Comparison of ENCODE assay signal across 18 cellular contexts in genomic region chr6:12576389-12576788, GRCh38.
DNase-seq lines count a peak whose midpoint lies in the region; ATAC-seq and TF ChIP-seq lines count a peak whose summit lies in the region.
"Had no signal": no experiment of that assay in that cellular context is flagged by ENCODE, and none has a peak within 500 bp of the region (broad histone marks: within the 10 kb centered on the region; RNA-seq: fewer than 3 reads in every experiment).

No MANE protein-coding gene starts in this region.

- H3K27me3 Mint-ChIP-seq in immature natural killer cell (ENCODE audit: low read depth in 3 of 3), result peaks cover 0 to 2% (median 0%) of the 10 kb centered on the region in 3 donors

- H4K91ac ChIP-seq in trophoblast cell (ENCODE audit: low read depth, low read length), result no peak overlapping the region

- H3K27ac Mint-ChIP-seq in immature natural killer cell, result no peak overlapping the region
- H3K27ac Mint-ChIP-seq: activated CD4-positive, alpha-beta T cell treated with anti-CD3 and anti-CD28 coated beads for 36 hours; activated naive CD8-positive, alpha-beta T cell had no signal

- H3K9me3 Mint-ChIP-seq in immature natural killer cell, result no peaks in the 10 kb centered on the region

- H3K4me3 Mint-ChIP-seq in immature natural killer cell, result no peak overlapping the region
- H3K4me3 Mint-ChIP-seq: activated CD4-positive, alpha-beta T cell treated with anti-CD3 and anti-CD28 coated beads for 36 hours; activated naive CD8-positive, alpha-beta T cell had no signal

- no peaks in the 10 kb centered on the region for H3K4me1 Mint-ChIP-seq in immature natural killer cell
- H3K4me1 Mint-ChIP-seq: activated CD4-positive, alpha-beta T cell treated with anti-CD3 and anti-CD28 coated beads for 36 hours had no signal

- H3K79me1 ChIP-seq in trophoblast cell (ENCODE audit: low read length), result peaks cover 2% of the 10 kb centered on the region

- H3K4me1 ChIP-seq in trophoblast cell (ENCODE audit: control insufficient read depth in 1 of 2, insufficient read depth in 2 of 2, low read length in 2 of 2) (peaks cover 6 to 12% of the 10 kb centered on the region in 2 experiments), gastroesophageal sphincter (no peaks in the 10 kb centered on the region)
- H3K4me1 ChIP-seq: BLaER1 had no signal

- no peaks in the 10 kb centered on the region for H3K27me3 ChIP-seq in trophoblast cell (ENCODE audit: insufficient read depth, low read length)
- H3K27me3 ChIP-seq in gastroesophageal sphincter, result no peaks in the 10 kb centered on the region
- H3K27me3 ChIP-seq: BLaER1, spleen had no signal

- H3K9me3 ChIP-seq in SK-N-MC (ENCODE audit: low read depth, low read length) (no peaks in the 10 kb centered on the region), trophoblast cell (ENCODE audit: insufficient read depth, low read depth, low read length) (no peaks in the 10 kb centered on the region), gastroesophageal sphincter (no peaks in the 10 kb centered on the region)
- H3K9me3 ChIP-seq: BLaER1, spleen had no signal

- no peak overlapping the region for H4K12ac ChIP-seq in trophoblast cell (ENCODE audit: low read depth, low read length)

- H3K36me3 Mint-ChIP-seq in immature natural killer cell, result no peaks in the 10 kb centered on the region
- H3K36me3 Mint-ChIP-seq: activated naive CD8-positive, alpha-beta T cell had no signal

- H3K4me2 ChIP-seq in trophoblast cell (ENCODE audit: low read length), result no peak overlapping the region
- H3K4me2 ChIP-seq: BLaER1 had no signal

- H2BK120ac ChIP-seq in trophoblast cell (ENCODE audit: insufficient read depth, low read length, poor library complexity), result no peak overlapping the region

- H2BK5ac ChIP-seq in trophoblast cell (ENCODE audit: low read depth, low read length, poor library complexity), result no peak overlapping the region

- no peak overlapping the region for H3K18ac ChIP-seq in trophoblast cell (ENCODE audit: low read length)

- no peak overlapping the region for H3K23ac ChIP-seq in trophoblast cell (ENCODE audit: low read length)

- H2AFZ ChIP-seq in trophoblast cell (ENCODE audit: insufficient read depth, low read length, poor library complexity), result no peak overlapping the region

- no peak overlapping the region for H4K8ac ChIP-seq in trophoblast cell (ENCODE audit: low read depth, low read length)

- ATAC-seq in esophagus mucosa (peak; percentile 21), gastroesophageal sphincter (no peak), HG02870 (IDR thresholded peaks at IDR 0.05; ENCODE audit: unreplicated experiment) (no peak)
- ATAC-seq: activated CD4-positive, alpha-beta T cell treated with anti-CD3 and anti-CD28 coated beads for 36 hours had no signal

- H3K9ac ChIP-seq in SK-N-MC (ENCODE audit: insufficient read length), result no peak overlapping the region
- H3K9ac ChIP-seq in trophoblast cell (ENCODE audit: low read length), result no peak overlapping the region
- H3K9ac ChIP-seq: BLaER1 had no signal

- H2AK5ac ChIP-seq in trophoblast cell (ENCODE audit: low read length), result no peak overlapping the region

- H3K4me3 ChIP-seq in SK-N-MC (no peak overlapping the region), trophoblast cell (ENCODE audit: low read depth, low read length) (no peak overlapping the region), gastroesophageal sphincter (no peak overlapping the region)
- H3K4me3 ChIP-seq: BLaER1, coronary artery, spleen had no signal

- no peak for TF ChIP-seq POLR2A in gastroesophageal sphincter (IDR thresholded peaks at IDR 0.05)

- no peak for TF ChIP-seq CTCF in gastroesophageal sphincter (IDR thresholded peaks at IDR 0.05)

- H3K79me2 ChIP-seq in trophoblast cell (ENCODE audit: control insufficient read depth, insufficient read depth, low read length, poor library complexity), result no peaks in the 10 kb centered on the region

- TF ChIP-seq EP300 in gastroesophageal sphincter (IDR thresholded peaks at IDR 0.05), result no peak

- peak; percentile 88 for DNase-seq in ELR (ENCODE audit: low read depth)
- no peak for DNase-seq in SK-N-MC (ENCODE audit: low read depth, low spot score)
- DNase-seq in trophoblast cell, result peak; percentile 36 to 76
- no peak for DNase-seq in DMS 273 treated with DMSO at 0.1 percent for 48 hours (lab: John Stamatoyannopoulos, UW)
- no peak for DNase-seq in immature natural killer cell
- DNase-seq: activated CD4-positive, alpha-beta T cell treated with anti-CD3 and anti-CD28 coated beads for 36 hours; activated T-cell treated with anti-CD3 and anti-CD28 coated beads for 4 hours; Karpas-422; midbrain; NCI-H1930; occipital lobe; spleen had no signal

- no peaks in the 10 kb centered on the region for H3K36me3 ChIP-seq in SK-N-MC (ENCODE audit: insufficient read depth, low read length)
- H3K36me3 ChIP-seq in trophoblast cell (ENCODE audit: control insufficient read depth in 1 of 2, insufficient read depth in 2 of 2, low read length in 2 of 2), result no peaks in the 10 kb centered on the region
- H3K36me3 ChIP-seq in gastroesophageal sphincter, result no peaks in the 10 kb centered on the region
- H3K36me3 ChIP-seq: BLaER1, spleen had no signal

- no peak overlapping the region for H3K14ac ChIP-seq in trophoblast cell (ENCODE audit: low read length)

- H3K27ac ChIP-seq in SK-N-MC, result peak overlapping the region; percentile 39; the same call in 1 of the 2 replicates
- no peak overlapping the region for H3K27ac ChIP-seq in trophoblast cell (ENCODE audit: low read depth, low read length)
- H3K27ac ChIP-seq in gastroesophageal sphincter, result no peak overlapping the region
- H3K27ac ChIP-seq: BLaER1, coronary artery, spleen had no signal

- no peak overlapping the region for H2BK12ac ChIP-seq in trophoblast cell (ENCODE audit: low read length)

- WGBS in trophoblast cell (ENCODE audit: extremely low coverage, insufficient coverage, insufficient read length), result no CpG with 5 or more reads among the region's 2 CpGs
- 53 to 71% methylated on average over 2 of the region's 2 CpGs for WGBS in gastroesophageal sphincter (ENCODE audit: low coverage in 1 of 2), 2 donors

- H3K4ac ChIP-seq in trophoblast cell (ENCODE audit: low read depth, low read length), result no peak overlapping the region

Comparison
In these comparisons a context has a peak if more than half of its experiments do, and no peak if none do; other contexts are left out.
1. DNase-seq: peak in ELR (single experiment) and trophoblast cell (2 of 2); none in SK-N-MC (single experiment), DMS 273 treated with DMSO at 0.1 percent for 48 hours (single experiment) and immature natural killer cell (0 of 3).